Comparison of ENCODE assay signal across 29 cellular contexts in the genomic region with DNA sequence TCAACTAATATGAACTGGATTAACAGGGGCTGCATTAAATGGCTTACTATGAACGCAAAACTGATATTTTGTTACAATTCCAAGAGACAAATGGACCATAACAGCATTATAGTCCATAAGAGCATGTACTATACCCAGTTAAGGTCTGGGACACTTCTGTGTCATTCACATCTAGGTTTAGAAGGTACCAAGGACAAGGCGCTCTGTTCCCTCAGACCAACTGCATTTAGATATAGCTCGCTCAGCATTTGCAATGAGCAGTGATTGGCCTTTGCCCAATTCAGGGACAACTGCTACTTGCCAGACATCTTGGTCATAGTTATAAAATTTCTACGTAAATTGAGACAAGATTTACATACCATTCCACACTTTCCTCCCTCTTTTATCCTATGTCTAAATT.
"Had no signal": no experiment of that assay in that cellular context is flagged by ENCODE, and none has a peak within 500 bp of the region (broad histone marks: within the 10 kb centered on the region; RNA-seq: fewer than 3 reads in every experiment).

No MANE protein-coding gene starts in this region.

- ATAC-seq: stimulated activated effector memory CD8-positive, alpha-beta T cell treated with anti-CD3 and anti-CD28 coated beads, Interleukin-12 subunit alpha, Interleukin-12 subunit beta, amount 100 ng/mL, for 72 hours; stimulated activated memory B cell treated with anti-CD40 and anti-IgM and Interleukin-4, amounts not matched to agents 10 μg/mL and 1 μg/mL and 100 μg/mL, for 72 hours; stimulated activated naive B cell treated with anti-CD40 and anti-IgM and Interleukin-4, amounts not matched to agents 10 μg/mL and 1 μg/mL and 100 μg/mL, for 72 hours; stimulated activated naive CD8-positive, alpha-beta T cell treated with anti-CD3 and anti-CD28 coated beads, Interleukin-15, amount 100 ng/mL, for 72 hours; stimulated activated naive CD8-positive, alpha-beta T cell treated with anti-CD3 and anti-CD28 coated beads, Interleukin-15, Interleukin-2, amounts not matched to agents 100 U/mL and 50 U/mL, for 24 hours; upper lobe of right lung had no signal

- H3K4me3 Mint-ChIP-seq: stimulated activated effector memory CD8-positive, alpha-beta T cell treated with anti-CD3 and anti-CD28 coated beads, Interleukin-12 subunit alpha, Interleukin-12 subunit beta, amount 100 ng/mL, for 72 hours; stimulated activated memory B cell treated with anti-CD40 and anti-IgM and Interleukin-4, amounts not matched to agents 10 μg/mL and 1 μg/mL and 100 μg/mL, for 72 hours; stimulated activated naive B cell treated with anti-CD40 and anti-IgM and Interleukin-4, amounts not matched to agents 10 μg/mL and 1 μg/mL and 100 μg/mL, for 72 hours; stimulated activated naive CD8-positive, alpha-beta T cell treated with anti-CD3 and anti-CD28 coated beads, Interleukin-15, amount 100 ng/mL, for 72 hours; stimulated activated naive CD8-positive, alpha-beta T cell treated with anti-CD3 and anti-CD28 coated beads, Interleukin-15, Interleukin-2, amounts not matched to agents 100 ng/mL and 50 ng/mL, for 24 hours; type B pancreatic cell had no signal

- H3K9me3 ChIP-seq: stomach, suprapubic skin, testis, thoracic aorta, thyroid gland, tibial artery, transverse colon, upper lobe of left lung, upper lobe of right lung, uterus, vagina had no signal

- H3K27ac ChIP-seq: stomach, suprapubic skin, testis, thoracic aorta, thyroid gland, tibial artery, tibial nerve, transverse colon, upper lobe of left lung, upper lobe of right lung, uterus, vagina had no signal

- H3K27ac Mint-ChIP-seq: stimulated activated effector memory CD8-positive, alpha-beta T cell treated with anti-CD3 and anti-CD28 coated beads, Interleukin-12 subunit alpha, Interleukin-12 subunit beta, amount 100 ng/mL, for 72 hours; stimulated activated memory B cell treated with anti-CD40 and anti-IgM and Interleukin-4, amounts not matched to agents 10 μg/mL and 1 μg/mL and 100 μg/mL, for 72 hours; stimulated activated naive B cell treated with anti-CD40 and anti-IgM and Interleukin-4, amounts not matched to agents 10 μg/mL and 1 μg/mL and 100 μg/mL, for 72 hours; stimulated activated naive CD8-positive, alpha-beta T cell treated with anti-CD3 and anti-CD28 coated beads, Interleukin-15, amount 100 ng/mL, for 72 hours; stimulated activated naive CD8-positive, alpha-beta T cell treated with anti-CD3 and anti-CD28 coated beads, Interleukin-15, Interleukin-2, amounts not matched to agents 100 ng/mL and 50 ng/mL, for 24 hours; type B pancreatic cell had no signal

- H3K36me3 Mint-ChIP-seq: stimulated activated effector memory CD8-positive, alpha-beta T cell treated with anti-CD3 and anti-CD28 coated beads, Interleukin-12 subunit alpha, Interleukin-12 subunit beta, amount 100 ng/mL, for 72 hours; stimulated activated memory B cell treated with anti-CD40 and anti-IgM and Interleukin-4, amounts not matched to agents 10 μg/mL and 1 μg/mL and 100 μg/mL, for 72 hours; stimulated activated naive B cell treated with anti-CD40 and anti-IgM and Interleukin-4, amounts not matched to agents 10 μg/mL and 1 μg/mL and 100 μg/mL, for 72 hours had no signal

- H3K4me3 ChIP-seq: stomach, suprapubic skin, testis, thoracic aorta, thyroid gland, tibial artery, tibial nerve, transverse colon, upper lobe of left lung, upper lobe of right lung, uterus, vagina had no signal

- DNase-seq: stimulated activated CD4-positive, alpha-beta T cell treated with anti-CD3 and anti-CD28 coated beads, Interleukin-2, amount 100 ng/mL, for 48 hours; stimulated activated CD4-positive, alpha-beta T cell treated with anti-CD3 and anti-CD28 coated beads, Interleukin-4, amount 100 ng/mL, for 1 hour; stimulated activated CD4-positive, alpha-beta T cell treated with anti-CD3 and anti-CD28 coated beads, Interleukin-4, amount 100 ng/mL, for 24 hours; stimulated activated CD4-positive, alpha-beta T cell treated with anti-CD3 and anti-CD28 coated beads, Interleukin-4, amount 100 ng/mL, for 4 hours; stimulated activated CD8-positive, alpha-beta memory T cell treated with anti-CD3 and anti-CD28 coated beads, Interleukin-4, amount 100 ng/mL, for 48 hours; stimulated activated naive B cell treated with anti-CD40 and anti-IgM and Interleukin-4, amounts not matched to agents 10 μg/mL and 1 μg/mL and 100 μg/mL, for 72 hours; stimulated activated naive CD4-positive, alpha-beta T cell; stimulated activated naive CD4-positive, alpha-beta T cell treated with Interleukin-2 at 50 U/mL for 16 hours; stimulated activated naive CD8-positive, alpha-beta T cell treated with anti-CD3 and anti-CD28 coated beads, Interleukin-15, amount 100 ng/mL, for 72 hours; stimulated activated naive CD8-positive, alpha-beta T cell treated with anti-CD3 and anti-CD28 coated beads, Interleukin-15, Interleukin-2, amounts not matched to agents 100 U/mL and 50 U/mL, for 24 hours; stomach; substantia nigra; testis; thyroid gland; tibial artery; transverse colon; trophoblast cell; upper lobe of left lung; upper lobe of right lung; uterus had no signal

- H3K4me1 Mint-ChIP-seq: stimulated activated effector memory CD8-positive, alpha-beta T cell treated with anti-CD3 and anti-CD28 coated beads, Interleukin-12 subunit alpha, Interleukin-12 subunit beta, amount 100 ng/mL, for 72 hours; stimulated activated memory B cell treated with anti-CD40 and anti-IgM and Interleukin-4, amounts not matched to agents 10 μg/mL and 1 μg/mL and 100 μg/mL, for 72 hours; stimulated activated naive B cell treated with anti-CD40 and anti-IgM and Interleukin-4, amounts not matched to agents 10 μg/mL and 1 μg/mL and 100 μg/mL, for 72 hours; stimulated activated naive CD8-positive, alpha-beta T cell treated with anti-CD3 and anti-CD28 coated beads, Interleukin-15, amount 100 ng/mL, for 72 hours had no signal

- H3K27me3 Mint-ChIP-seq: stimulated activated memory B cell treated with anti-CD40 and anti-IgM and Interleukin-4, amounts not matched to agents 10 μg/mL and 1 μg/mL and 100 μg/mL, for 72 hours; stimulated activated naive B cell treated with anti-CD40 and anti-IgM and Interleukin-4, amounts not matched to agents 10 μg/mL and 1 μg/mL and 100 μg/mL, for 72 hours; stimulated activated naive CD8-positive, alpha-beta T cell treated with anti-CD3 and anti-CD28 coated beads, Interleukin-15, amount 100 ng/mL, for 72 hours; stimulated activated naive CD8-positive, alpha-beta T cell treated with anti-CD3 and anti-CD28 coated beads, Interleukin-15, Interleukin-2, amounts not matched to agents 100 ng/mL and 50 ng/mL, for 24 hours; type B pancreatic cell had no signal

- FAIRE-seq: urothelium cell line had no signal

- H3K4me1 ChIP-seq: stomach, suprapubic skin, testis, thyroid gland, tibial artery, tibial nerve, transverse colon, upper lobe of left lung, upper lobe of right lung, uterus, vagina had no signal

- H3K36me3 ChIP-seq: stomach, suprapubic skin, thoracic aorta, thyroid gland, tibial artery, tibial nerve, transverse colon, upper lobe of left lung, upper lobe of right lung, uterus, vagina had no signal

- H3K27me3 ChIP-seq: stomach, suprapubic skin, testis, thyroid gland, tibial artery, tibial nerve, transverse colon, upper lobe of left lung, upper lobe of right lung, uterus, vagina had no signal

- H3K9me3 Mint-ChIP-seq: stimulated activated effector memory CD8-positive, alpha-beta T cell treated with anti-CD3 and anti-CD28 coated beads, Interleukin-12 subunit alpha, Interleukin-12 subunit beta, amount 100 ng/mL, for 72 hours; stimulated activated memory B cell treated with anti-CD40 and anti-IgM and Interleukin-4, amounts not matched to agents 10 μg/mL and 1 μg/mL and 100 μg/mL, for 72 hours; stimulated activated naive CD8-positive, alpha-beta T cell treated with anti-CD3 and anti-CD28 coated beads, Interleukin-15, amount 100 ng/mL, for 72 hours; stimulated activated naive CD8-positive, alpha-beta T cell treated with anti-CD3 and anti-CD28 coated beads, Interleukin-15, Interleukin-2, amounts not matched to agents 100 ng/mL and 50 ng/mL, for 24 hours had no signal
